9 cellular contexts compared by ENCODE assay signal in the genomic region with DNA sequence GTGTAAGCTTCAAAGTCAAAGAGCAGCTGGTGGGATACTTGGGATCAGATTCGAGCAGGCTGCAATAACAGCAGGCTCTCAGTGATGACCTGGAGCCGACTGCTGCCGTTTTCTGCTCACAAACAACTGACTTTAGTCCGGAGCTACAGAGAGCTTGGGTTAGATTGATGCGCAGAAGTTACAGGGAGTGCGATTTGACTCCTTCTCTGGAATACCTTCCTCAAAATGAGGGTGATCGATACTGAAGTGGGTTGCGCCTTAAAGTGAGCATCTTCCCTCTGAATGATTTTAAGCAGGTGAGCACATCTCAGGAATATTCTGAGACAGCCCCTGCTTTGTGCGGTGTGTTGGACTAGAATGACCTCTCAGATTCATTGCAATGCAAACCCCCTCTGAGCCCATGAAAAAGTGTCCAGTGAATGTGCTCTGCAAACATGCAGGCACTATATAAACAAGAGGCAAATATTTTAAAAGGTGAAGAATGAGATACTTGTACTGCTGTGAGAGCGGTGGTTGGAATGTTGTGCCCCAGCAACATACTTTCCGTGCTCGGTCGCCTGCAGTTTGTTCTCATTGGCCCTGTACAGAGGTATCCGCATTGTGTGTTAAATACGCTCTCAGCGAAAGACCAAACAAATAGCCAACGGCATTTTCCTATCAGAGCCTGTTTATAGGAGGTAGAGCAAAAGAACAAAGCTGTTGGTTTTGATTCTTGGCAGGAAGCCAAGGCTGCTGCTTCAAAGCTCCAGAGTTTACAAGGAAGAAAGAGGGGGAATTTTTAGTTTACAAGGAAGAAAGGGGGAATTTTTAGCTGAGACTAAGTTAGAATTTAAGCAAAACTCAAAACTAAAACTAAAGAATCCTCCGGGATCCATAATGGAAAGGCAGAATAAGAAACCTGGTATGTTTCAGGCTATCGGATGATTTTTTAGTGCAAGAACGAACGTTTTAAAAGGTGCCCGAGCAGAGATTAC.
A peak's percentile ranks its signal among the peaks of the same experiment; 100 is the strongest.
DNase-seq lines count a peak whose midpoint lies in the region; ATAC-seq and TF ChIP-seq lines count a peak whose summit lies in the region.
"Had no signal": no experiment of that assay in that cellular context is flagged by ENCODE, and none has a peak within 500 bp of the region (broad histone marks: within the 10 kb centered on the region; RNA-seq: fewer than 3 reads in every experiment).

No MANE protein-coding gene starts in this region.

- H3K4me2 ChIP-seq in mammary epithelial cell (ENCODE audit: insufficient read depth, low read depth, low read length) = no peak overlapping the region

- H3K4me3 ChIP-seq in mammary epithelial cell (replicated peaks in 1 of 3; ENCODE audit: insufficient read depth in 1 of 3, low read depth in 2 of 3, low read length in 3 of 3) (no peak overlapping the region), colonic mucosa (peak overlapping the region; percentile 3), lung (no peak overlapping the region), vagina (peak overlapping the region; percentile 3 to 23)

- H3K4me1 ChIP-seq in mammary epithelial cell (ENCODE audit: insufficient read depth, low read length) (no peaks in the 10 kb centered on the region), colonic mucosa (peaks cover 19% of the 10 kb centered on the region), lung (ENCODE audit: control insufficient read depth in 2 of 2, insufficient read depth in 2 of 2, low read length in 2 of 2) (peaks cover 15 to 44% of the 10 kb centered on the region in 2 donors), vagina (peaks cover 43% of the 10 kb centered on the region)

- WGBS in mammary epithelial cell (ENCODE audit: low coverage, missing lambda C conversion rate) = 88% methylated on average over 21 of the region's 22 CpGs
- 45 to 67% methylated on average over 22 of the region's 22 CpGs for WGBS in lung, 2 donors

- no peak for TF ChIP-seq POLR2A in vagina (IDR thresholded peaks at IDR 0.05)

- no peak overlapping the region for H3K9ac ChIP-seq in mammary epithelial cell (ENCODE audit: insufficient read depth, low read length)
- peak overlapping the region in 1 of 2 donors; percentile 75 for H3K9ac ChIP-seq in colonic mucosa (ENCODE audit: low read depth in 2 of 2, low read length in 2 of 2)

- H3K36me3 ChIP-seq in mammary epithelial cell (ENCODE audit: insufficient read depth, low read length) (no peaks in the 10 kb centered on the region), colonic mucosa (no peaks in the 10 kb centered on the region), lung (ENCODE audit: control insufficient read depth in 2 of 2, insufficient read depth in 2 of 2, low read length in 2 of 2) (no peaks in the 10 kb centered on the region), vagina (no peaks in the 10 kb centered on the region)

- H3K9me3 ChIP-seq in mammary epithelial cell (replicated peaks; ENCODE audit: insufficient read depth, low read length) (no peaks in the 10 kb centered on the region), colonic mucosa (no peaks in the 10 kb centered on the region), lung (ENCODE audit: control insufficient read depth in 2 of 2, insufficient read depth in 1 of 2, low read length in 1 of 2) (no peaks in the 10 kb centered on the region), vagina (no peaks in the 10 kb centered on the region)

- H3K27me3 ChIP-seq in mammary epithelial cell (ENCODE audit: insufficient read depth, low read length) = no peaks in the 10 kb centered on the region
- no peaks in the 10 kb centered on the region for H3K27me3 ChIP-seq in colonic mucosa
- H3K27me3 ChIP-seq in lung (ENCODE audit: control insufficient read depth, insufficient read depth) = no peaks in the 10 kb centered on the region
- H3K27me3 ChIP-seq in vagina = no peaks in the 10 kb centered on the region

- H4K20me1 ChIP-seq in mammary epithelial cell (ENCODE audit: insufficient read depth, low read length) = no peaks in the 10 kb centered on the region

- H3K9me3 Mint-ChIP-seq in MCF 10A (ENCODE audit: unreplicated experiment) = no peaks in the 10 kb centered on the region

- no peaks in the 10 kb centered on the region for H3K4me1 Mint-ChIP-seq in MCF 10A (ENCODE audit: insufficient read depth, unreplicated experiment)
- H3K4me1 Mint-ChIP-seq: B cell had no signal

- no TSS peak for BruUV-seq in MCF 10A (replicated peaks; lab: Mats Ljungman, UMichigan)
- BruUV-seq in mammary epithelial cell (replicated peaks; lab: Mats Ljungman, UMichigan) = no TSS peak

- CTCF ChIA-PET in MCF 10A (lab: Yijun Ruan, JAX) = interaction anchor here (0.7 kb wide), 1 partner anchor 44 kb away, joined by 3 read pairs; no protein-coding TSS in a partner anchor
- CTCF ChIA-PET in mammary epithelial cell (lab: Charles Lee; ENCODE audit: low non-redundant PET) = no interaction called here

- TF ChIP-seq CTCF in MCF 10A (IDR thresholded peaks at IDR 0.05; ENCODE audit: unreplicated experiment) = no peak
- TF ChIP-seq CTCF in mammary epithelial cell (conservative IDR thresholded peaks at IDR 0.05 in 1 of 2, IDR thresholded peaks at IDR 0.05 in 1 of 2; ENCODE audit: extremely low read depth in 1 of 2, insufficient read depth in 1 of 2, low read depth in 1 of 2, low read length in 2 of 2) = no peak
- TF ChIP-seq CTCF in colonic mucosa (IDR thresholded peaks at IDR 0.05) = no peak
- no peak for TF ChIP-seq CTCF in lung (IDR thresholded peaks at IDR 0.05; ENCODE audit: control extremely low read depth, extremely low read depth)
- no peak for TF ChIP-seq CTCF in vagina (IDR thresholded peaks at IDR 0.05)

- intact Hi-C loops in MCF 10A (cut with micrococcal nuclease) (no loop called here), mammary epithelial cell (cut with micrococcal nuclease) (no loop called here), colonic mucosa (cut with DNase I) (no loop called here), vagina (cut with DNase I) (no loop called here)

- H3K27ac Mint-ChIP-seq in MCF 10A (ENCODE audit: low read depth, unreplicated experiment) = no peak overlapping the region
- H3K27ac Mint-ChIP-seq: B cell had no signal

- no peak overlapping the region for H2AFZ ChIP-seq in mammary epithelial cell (ENCODE audit: low read depth, low read length)

- in situ Hi-C loops in mammary epithelial cell (cut with MboI; ENCODE audit: low sequenced_read_pairs in 2 of 2) = no loop called here

- peak; percentile 9 for DNase-seq in MCF 10A (ENCODE audit: unreplicated experiment)
- DNase-seq in mammary epithelial cell = no peak
- peak; percentile 77 for DNase-seq in colonic mucosa
- DNase-seq in lung (ENCODE audit: low spot score) = peak; percentile 78
- DNase-seq in vagina (ENCODE audit: extremely low spot score in 2 of 2) = no peak
- no peak for DNase-seq in OCI-M1 (lab: John Stamatoyannopoulos, UW)

- POLR2A ChIA-PET in MCF 10A (lab: Yijun Ruan, JAX) = interaction anchor here (0.6 kb wide), 1 partner anchor 1176 kb away, joined by 3 read pairs; no protein-coding TSS in a partner anchor

- H3K27ac ChIP-seq in mammary epithelial cell (ENCODE audit: insufficient read depth, low read depth, low read length) (no peak overlapping the region), colonic mucosa (peak overlapping the region; percentile 65), lung (ENCODE audit: low read depth in 1 of 2, low read length in 1 of 2) (peak overlapping the region in 1 of 2 donors; percentile 94), vagina (peak overlapping the region; percentile 71)

- peaks cover 15% of the 10 kb centered on the region for H3K36me3 Mint-ChIP-seq in MCF 10A (ENCODE audit: insufficient read depth, unreplicated experiment)

- H3K4me3 Mint-ChIP-seq in MCF 10A (ENCODE audit: unreplicated experiment) = no peak overlapping the region
- H3K4me3 Mint-ChIP-seq: B cell had no signal

- no peaks in the 10 kb centered on the region for H3K27me3 Mint-ChIP-seq in MCF 10A (ENCODE audit: insufficient read depth, unreplicated experiment)
- H3K27me3 Mint-ChIP-seq: B cell had no signal

- dilution Hi-C loops in mammary epithelial cell (cut with HindIII; ENCODE audit: low sequenced_read_pairs) = no loop called here

- peak; percentile 84 for ATAC-seq in lung (ENCODE audit: insufficient read depth, low FRiP score)
- ATAC-seq in GM18511 (IDR thresholded peaks at IDR 0.05; ENCODE audit: unreplicated experiment) = no peak
- ATAC-seq in HG02678 (IDR thresholded peaks at IDR 0.05; ENCODE audit: unreplicated experiment) = no peak

- no peaks in the 10 kb centered on the region for H3K79me2 ChIP-seq in mammary epithelial cell (ENCODE audit: insufficient read depth, low read length)

Comparison
In these comparisons a context has a peak if more than half of its experiments do, and no peak if none do; other contexts are left out.
1. DNase-seq: peak in MCF 10A (single experiment), colonic mucosa (single experiment) and lung (single experiment); none in mammary epithelial cell (single experiment), vagina (0 of 2) and OCI-M1 (single experiment).
2. H3K4me3 ChIP-seq: peak in colonic mucosa (single experiment) and vagina (2 of 2); none in mammary epithelial cell (0 of 3) and lung (single experiment).